ENCODE assay signal across 1 cellular context in genomic region chr9:104028827-104029226, GRCh38.
TF ChIP-seq lines count a peak whose summit lies in the region.

No MANE protein-coding gene starts in this region.

TF ChIP-seq in GM12878, 131 proteins besides CTCF, POLR2A, EP300 and RAD21 (continued from another document and continues in another):
- TF ChIP-seq, protein P1, sequence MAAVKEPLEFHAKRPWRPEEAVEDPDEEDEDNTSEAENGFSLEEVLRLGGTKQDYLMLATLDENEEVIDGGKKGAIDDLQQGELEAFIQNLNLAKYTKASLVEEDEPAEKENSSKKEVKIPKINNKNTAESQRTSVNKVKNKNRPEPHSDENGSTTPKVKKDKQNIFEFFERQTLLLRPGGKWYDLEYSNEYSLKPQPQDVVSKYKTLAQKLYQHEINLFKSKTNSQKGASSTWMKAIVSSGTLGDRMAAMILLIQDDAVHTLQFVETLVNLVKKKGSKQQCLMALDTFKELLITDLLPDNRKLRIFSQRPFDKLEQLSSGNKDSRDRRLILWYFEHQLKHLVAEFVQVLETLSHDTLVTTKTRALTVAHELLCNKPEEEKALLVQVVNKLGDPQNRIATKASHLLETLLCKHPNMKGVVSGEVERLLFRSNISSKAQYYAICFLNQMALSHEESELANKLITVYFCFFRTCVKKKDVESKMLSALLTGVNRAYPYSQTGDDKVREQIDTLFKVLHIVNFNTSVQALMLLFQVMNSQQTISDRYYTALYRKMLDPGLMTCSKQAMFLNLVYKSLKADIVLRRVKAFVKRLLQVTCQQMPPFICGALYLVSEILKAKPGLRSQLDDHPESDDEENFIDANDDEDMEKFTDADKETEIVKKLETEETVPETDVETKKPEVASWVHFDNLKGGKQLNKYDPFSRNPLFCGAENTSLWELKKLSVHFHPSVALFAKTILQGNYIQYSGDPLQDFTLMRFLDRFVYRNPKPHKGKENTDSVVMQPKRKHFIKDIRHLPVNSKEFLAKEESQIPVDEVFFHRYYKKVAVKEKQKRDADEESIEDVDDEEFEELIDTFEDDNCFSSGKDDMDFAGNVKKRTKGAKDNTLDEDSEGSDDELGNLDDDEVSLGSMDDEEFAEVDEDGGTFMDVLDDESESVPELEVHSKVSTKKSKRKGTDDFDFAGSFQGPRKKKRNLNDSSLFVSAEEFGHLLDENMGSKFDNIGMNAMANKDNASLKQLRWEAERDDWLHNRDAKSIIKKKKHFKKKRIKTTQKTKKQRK (IDR thresholded peaks at IDR 0.05; ENCODE audit: low read depth, low read length): no peak
- TF ChIP-seq BMI1 (IDR thresholded peaks at IDR 0.05; ENCODE audit: borderline replicate concordance) (no peak), CBFB (IDR thresholded peaks at IDR 0.05; ENCODE audit: low read depth) (no peak), TCF7 (IDR thresholded peaks at IDR 0.05; ENCODE audit: borderline replicate concordance) (peak; percentile 90), FOXM1 (IDR thresholded peaks at IDR 0.05; ENCODE audit: low read depth, low read length) (no peak), IKZF1 (conservative IDR thresholded peaks at IDR 0.05) (peak; percentile 39; the same call in 1 of the 2 replicates), PML (IDR thresholded peaks at IDR 0.05; ENCODE audit: low read length) (no peak), DPF2 (IDR thresholded peaks at IDR 0.05) (no peak), NR2F1 (conservative IDR thresholded peaks at IDR 0.05) (no peak), SPI1 (IDR thresholded peaks at IDR 0.05; ENCODE audit: borderline replicate concordance, insufficient read depth, low read depth, low read length) (no peak), TARDBP (IDR thresholded peaks at IDR 0.05; ENCODE audit: borderline replicate concordance) (no peak), HSF1 (IDR thresholded peaks at IDR 0.05; ENCODE audit: low read depth, low read length) (no peak), IRF4 (IDR thresholded peaks at IDR 0.05; ENCODE audit: low read depth, low read length) (peak; percentile 70; the same call in 1 of the 2 replicates), SIN3A (IDR thresholded peaks at IDR 0.05; ENCODE audit: low read depth, low read length) (no peak), SRF (IDR thresholded peaks at IDR 0.05; ENCODE audit: low read depth in 2 of 2, low read length in 2 of 2) (0 out of 4 replicates have a peak, but pooled peaks of 1 of the 2 experiments have one; percentile 18), RUNX3 (IDR thresholded peaks at IDR 0.05; ENCODE audit: low read length) (peak; percentile 65; the same call in 1 of the 2 replicates), CHD1 (IDR thresholded peaks at IDR 0.05; ENCODE audit: low read depth, low read length) (no peak), CBX5 (IDR thresholded peaks at IDR 0.05; ENCODE audit: low read depth) (no peak), EED (IDR thresholded peaks at IDR 0.05; ENCODE audit: low read depth) (no peak), STAT3 (IDR thresholded peaks at IDR 0.05; ENCODE audit: low read depth, low read length) (no peak), RBBP5 (conservative IDR thresholded peaks at IDR 0.05) (no peak), MEF2A (IDR thresholded peaks at IDR 0.05; ENCODE audit: insufficient read depth, low read depth, low read length) (no peak), MTA3 (IDR thresholded peaks at IDR 0.05; ENCODE audit: borderline replicate concordance, low read length) (no peak), CHD2 (IDR thresholded peaks at IDR 0.05; ENCODE audit: borderline replicate concordance, low read depth, low read length) (no peak), FOS (IDR thresholded peaks at IDR 0.05; ENCODE audit: borderline replicate concordance, extremely low read depth, insufficient read length) (no peak), SUZ12 (IDR thresholded peaks at IDR 0.05; ENCODE audit: unreplicated experiment) (no peak), ZZZ3 (IDR thresholded peaks at IDR 0.05; ENCODE audit: control insufficient read depth, insufficient read length, low read depth) (no peak), LARP7 (IDR thresholded peaks at IDR 0.05) (no peak), BCLAF1 (IDR thresholded peaks at IDR 0.05) (no peak), IKZF2 (IDR thresholded peaks at IDR 0.05) (0 out of 4 replicates have a peak, but pooled peaks of 1 of the 2 experiments have one; percentile 29), BCL11A (IDR thresholded peaks at IDR 0.05; ENCODE audit: low read depth, low read length) (peak; percentile 29; the same call in 1 of the 2 replicates), JUND (IDR thresholded peaks at IDR 0.05; ENCODE audit: low read depth, low read length) (no peak), KLF5 (IDR thresholded peaks at IDR 0.05; ENCODE audit: partially characterized antibody) (no peak), TBL1XR1 (IDR thresholded peaks at IDR 0.05; ENCODE audit: low read depth, low read length) (no peak)
- TF ChIP-seq, protein P2, sequence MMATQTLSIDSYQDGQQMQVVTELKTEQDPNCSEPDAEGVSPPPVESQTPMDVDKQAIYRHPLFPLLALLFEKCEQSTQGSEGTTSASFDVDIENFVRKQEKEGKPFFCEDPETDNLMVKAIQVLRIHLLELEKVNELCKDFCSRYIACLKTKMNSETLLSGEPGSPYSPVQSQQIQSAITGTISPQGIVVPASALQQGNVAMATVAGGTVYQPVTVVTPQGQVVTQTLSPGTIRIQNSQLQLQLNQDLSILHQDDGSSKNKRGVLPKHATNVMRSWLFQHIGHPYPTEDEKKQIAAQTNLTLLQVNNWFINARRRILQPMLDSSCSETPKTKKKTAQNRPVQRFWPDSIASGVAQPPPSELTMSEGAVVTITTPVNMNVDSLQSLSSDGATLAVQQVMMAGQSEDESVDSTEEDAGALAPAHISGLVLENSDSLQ (IDR thresholded peaks at IDR 0.05): peak; percentile 25; the same call in 1 of the 2 replicates
- TF ChIP-seq, protein P3, sequence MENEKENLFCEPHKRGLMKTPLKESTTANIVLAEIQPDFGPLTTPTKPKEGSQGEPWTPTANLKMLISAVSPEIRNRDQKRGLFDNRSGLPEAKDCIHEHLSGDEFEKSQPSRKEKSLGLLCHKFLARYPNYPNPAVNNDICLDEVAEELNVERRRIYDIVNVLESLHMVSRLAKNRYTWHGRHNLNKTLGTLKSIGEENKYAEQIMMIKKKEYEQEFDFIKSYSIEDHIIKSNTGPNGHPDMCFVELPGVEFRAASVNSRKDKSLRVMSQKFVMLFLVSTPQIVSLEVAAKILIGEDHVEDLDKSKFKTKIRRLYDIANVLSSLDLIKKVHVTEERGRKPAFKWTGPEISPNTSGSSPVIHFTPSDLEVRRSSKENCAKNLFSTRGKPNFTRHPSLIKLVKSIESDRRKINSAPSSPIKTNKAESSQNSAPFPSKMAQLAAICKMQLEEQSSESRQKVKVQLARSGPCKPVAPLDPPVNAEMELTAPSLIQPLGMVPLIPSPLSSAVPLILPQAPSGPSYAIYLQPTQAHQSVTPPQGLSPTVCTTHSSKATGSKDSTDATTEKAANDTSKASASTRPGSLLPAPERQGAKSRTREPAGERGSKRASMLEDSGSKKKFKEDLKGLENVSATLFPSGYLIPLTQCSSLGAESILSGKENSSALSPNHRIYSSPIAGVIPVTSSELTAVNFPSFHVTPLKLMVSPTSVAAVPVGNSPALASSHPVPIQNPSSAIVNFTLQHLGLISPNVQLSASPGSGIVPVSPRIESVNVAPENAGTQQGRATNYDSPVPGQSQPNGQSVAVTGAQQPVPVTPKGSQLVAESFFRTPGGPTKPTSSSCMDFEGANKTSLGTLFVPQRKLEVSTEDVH (IDR thresholded peaks at IDR 0.05; ENCODE audit: low read depth, partially characterized antibody): no peak
- TF ChIP-seq, protein P4, sequence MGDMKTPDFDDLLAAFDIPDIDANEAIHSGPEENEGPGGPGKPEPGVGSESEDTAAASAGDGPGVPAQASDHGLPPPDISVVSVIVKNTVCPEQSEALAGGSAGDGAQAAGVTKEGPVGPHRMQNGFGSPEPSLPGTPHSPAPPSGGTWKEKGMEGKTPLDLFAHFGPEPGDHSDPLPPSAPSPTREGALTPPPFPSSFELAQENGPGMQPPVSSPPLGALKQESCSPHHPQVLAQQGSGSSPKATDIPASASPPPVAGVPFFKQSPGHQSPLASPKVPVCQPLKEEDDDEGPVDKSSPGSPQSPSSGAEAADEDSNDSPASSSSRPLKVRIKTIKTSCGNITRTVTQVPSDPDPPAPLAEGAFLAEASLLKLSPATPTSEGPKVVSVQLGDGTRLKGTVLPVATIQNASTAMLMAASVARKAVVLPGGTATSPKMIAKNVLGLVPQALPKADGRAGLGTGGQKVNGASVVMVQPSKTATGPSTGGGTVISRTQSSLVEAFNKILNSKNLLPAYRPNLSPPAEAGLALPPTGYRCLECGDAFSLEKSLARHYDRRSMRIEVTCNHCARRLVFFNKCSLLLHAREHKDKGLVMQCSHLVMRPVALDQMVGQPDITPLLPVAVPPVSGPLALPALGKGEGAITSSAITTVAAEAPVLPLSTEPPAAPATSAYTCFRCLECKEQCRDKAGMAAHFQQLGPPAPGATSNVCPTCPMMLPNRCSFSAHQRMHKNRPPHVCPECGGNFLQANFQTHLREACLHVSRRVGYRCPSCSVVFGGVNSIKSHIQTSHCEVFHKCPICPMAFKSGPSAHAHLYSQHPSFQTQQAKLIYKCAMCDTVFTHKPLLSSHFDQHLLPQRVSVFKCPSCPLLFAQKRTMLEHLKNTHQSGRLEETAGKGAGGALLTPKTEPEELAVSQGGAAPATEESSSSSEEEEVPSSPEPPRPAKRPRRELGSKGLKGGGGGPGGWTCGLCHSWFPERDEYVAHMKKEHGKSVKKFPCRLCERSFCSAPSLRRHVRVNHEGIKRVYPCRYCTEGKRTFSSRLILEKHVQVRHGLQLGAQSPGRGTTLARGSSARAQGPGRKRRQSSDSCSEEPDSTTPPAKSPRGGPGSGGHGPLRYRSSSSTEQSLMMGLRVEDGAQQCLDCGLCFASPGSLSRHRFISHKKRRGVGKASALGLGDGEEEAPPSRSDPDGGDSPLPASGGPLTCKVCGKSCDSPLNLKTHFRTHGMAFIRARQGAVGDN (IDR thresholded peaks at IDR 0.05): no peak
- TF ChIP-seq, protein P5, sequence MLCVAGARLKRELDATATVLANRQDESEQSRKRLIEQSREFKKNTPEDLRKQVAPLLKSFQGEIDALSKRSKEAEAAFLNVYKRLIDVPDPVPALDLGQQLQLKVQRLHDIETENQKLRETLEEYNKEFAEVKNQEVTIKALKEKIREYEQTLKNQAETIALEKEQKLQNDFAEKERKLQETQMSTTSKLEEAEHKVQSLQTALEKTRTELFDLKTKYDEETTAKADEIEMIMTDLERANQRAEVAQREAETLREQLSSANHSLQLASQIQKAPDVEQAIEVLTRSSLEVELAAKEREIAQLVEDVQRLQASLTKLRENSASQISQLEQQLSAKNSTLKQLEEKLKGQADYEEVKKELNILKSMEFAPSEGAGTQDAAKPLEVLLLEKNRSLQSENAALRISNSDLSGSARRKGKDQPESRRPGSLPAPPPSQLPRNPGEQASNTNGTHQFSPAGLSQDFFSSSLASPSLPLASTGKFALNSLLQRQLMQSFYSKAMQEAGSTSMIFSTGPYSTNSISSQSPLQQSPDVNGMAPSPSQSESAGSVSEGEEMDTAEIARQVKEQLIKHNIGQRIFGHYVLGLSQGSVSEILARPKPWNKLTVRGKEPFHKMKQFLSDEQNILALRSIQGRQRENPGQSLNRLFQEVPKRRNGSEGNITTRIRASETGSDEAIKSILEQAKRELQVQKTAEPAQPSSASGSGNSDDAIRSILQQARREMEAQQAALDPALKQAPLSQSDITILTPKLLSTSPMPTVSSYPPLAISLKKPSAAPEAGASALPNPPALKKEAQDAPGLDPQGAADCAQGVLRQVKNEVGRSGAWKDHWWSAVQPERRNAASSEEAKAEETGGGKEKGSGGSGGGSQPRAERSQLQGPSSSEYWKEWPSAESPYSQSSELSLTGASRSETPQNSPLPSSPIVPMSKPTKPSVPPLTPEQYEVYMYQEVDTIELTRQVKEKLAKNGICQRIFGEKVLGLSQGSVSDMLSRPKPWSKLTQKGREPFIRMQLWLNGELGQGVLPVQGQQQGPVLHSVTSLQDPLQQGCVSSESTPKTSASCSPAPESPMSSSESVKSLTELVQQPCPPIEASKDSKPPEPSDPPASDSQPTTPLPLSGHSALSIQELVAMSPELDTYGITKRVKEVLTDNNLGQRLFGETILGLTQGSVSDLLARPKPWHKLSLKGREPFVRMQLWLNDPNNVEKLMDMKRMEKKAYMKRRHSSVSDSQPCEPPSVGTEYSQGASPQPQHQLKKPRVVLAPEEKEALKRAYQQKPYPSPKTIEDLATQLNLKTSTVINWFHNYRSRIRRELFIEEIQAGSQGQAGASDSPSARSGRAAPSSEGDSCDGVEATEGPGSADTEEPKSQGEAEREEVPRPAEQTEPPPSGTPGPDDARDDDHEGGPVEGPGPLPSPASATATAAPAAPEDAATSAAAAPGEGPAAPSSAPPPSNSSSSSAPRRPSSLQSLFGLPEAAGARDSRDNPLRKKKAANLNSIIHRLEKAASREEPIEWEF (IDR thresholded peaks at IDR 0.05; ENCODE audit: insufficient replicate concordance, low read depth, low read length): no peak
- TF ChIP-seq, protein P6, sequence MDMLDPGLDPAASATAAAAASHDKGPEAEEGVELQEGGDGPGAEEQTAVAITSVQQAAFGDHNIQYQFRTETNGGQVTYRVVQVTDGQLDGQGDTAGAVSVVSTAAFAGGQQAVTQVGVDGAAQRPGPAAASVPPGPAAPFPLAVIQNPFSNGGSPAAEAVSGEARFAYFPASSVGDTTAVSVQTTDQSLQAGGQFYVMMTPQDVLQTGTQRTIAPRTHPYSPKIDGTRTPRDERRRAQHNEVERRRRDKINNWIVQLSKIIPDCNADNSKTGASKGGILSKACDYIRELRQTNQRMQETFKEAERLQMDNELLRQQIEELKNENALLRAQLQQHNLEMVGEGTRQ (IDR thresholded peaks at IDR 0.05; ENCODE audit: borderline replicate concordance, low read depth, low read length): no peak
